Comparison of ENCODE assay signal across 18 cellular contexts in genomic region chrX:48459483-48459882, GRCh38. TPM values are rescaled to one million over a fixed set of nuclear protein-coding genes. Genes with fewer than 3 reads are reported as not detected.
A peak's percentile ranks its signal among the peaks of the same experiment; 100 is the strongest.
DNase-seq lines count a peak whose midpoint lies in the region; ATAC-seq and TF ChIP-seq lines count a peak whose summit lies in the region.
"Had no signal": no experiment of that assay in that cellular context is flagged by ENCODE, and none has a peak within 500 bp of the region (broad histone marks: within the 10 kb centered on the region; RNA-seq: fewer than 3 reads in every experiment).

No MANE protein-coding gene starts in this region.

- no peaks in the 10 kb centered on the region for H3K9me3 Mint-ChIP-seq in activated CD8-positive, alpha-beta T cell treated with anti-CD3 and anti-CD28 coated beads, Interleukin-2, amount 10 ng/mL, durations not matched to agents 7 days and 5 days (ENCODE audit: insufficient read depth)
- H3K9me3 Mint-ChIP-seq in activated CD8-positive, alpha-beta T cell treated with anti-CD3 and anti-CD28 coated beads for 36 hours: no peaks in the 10 kb centered on the region
- no peaks in the 10 kb centered on the region for H3K9me3 Mint-ChIP-seq in activated naive CD8-positive, alpha-beta T cell treated with anti-CD3 and anti-CD28 coated beads for 36 hours
- H3K9me3 Mint-ChIP-seq in activated naive CD8-positive, alpha-beta T cell treated with anti-CD3 and anti-CD28 coated beads, Interleukin-2, amount 50 U/mL, for 24 hours: no peaks in the 10 kb centered on the region
- H3K9me3 Mint-ChIP-seq: CD14-positive monocyte; CD8-positive, alpha-beta T cell; HFFc6 had no signal

- CTCF ChIA-PET in activated CD8-positive, alpha-beta T cell treated with anti-CD3 and anti-CD28 coated beads, Interleukin-2, amount 10 ng/mL, durations not matched to agents 7 days and 5 days (lab: Charles Lee): no interaction called here
- CTCF ChIA-PET in activated CD8-positive, alpha-beta T cell treated with anti-CD3 and anti-CD28 coated beads for 36 hours (lab: Charles Lee): no interaction called here

- POLR2A ChIA-PET in activated CD8-positive, alpha-beta T cell treated with anti-CD3 and anti-CD28 coated beads, Interleukin-2, amount 10 ng/mL, durations not matched to agents 7 days and 5 days (lab: Charles Lee): no interaction called here
- POLR2A ChIA-PET in activated CD8-positive, alpha-beta T cell treated with anti-CD3 and anti-CD28 coated beads for 36 hours (lab: Charles Lee): no interaction called here

- ATAC-seq in activated CD8-positive, alpha-beta T cell treated with anti-CD3 and anti-CD28 coated beads, Interleukin-2, amount 10 ng/mL, durations not matched to agents 7 days and 5 days: no peak
- no peak for ATAC-seq in activated CD8-positive, alpha-beta T cell treated with anti-CD3 and anti-CD28 coated beads for 36 hours
- ATAC-seq in activated naive CD8-positive, alpha-beta T cell treated with anti-CD3 and anti-CD28 coated beads, Interleukin-2, amount 50 U/mL, for 24 hours: no peak
- no peak for ATAC-seq in HG02870 (IDR thresholded peaks at IDR 0.05; ENCODE audit: unreplicated experiment)
- ATAC-seq: CD8-positive, alpha-beta T cell had no signal

- TF ChIP-seq CTCF in activated CD8-positive, alpha-beta T cell treated with anti-CD3 and anti-CD28 coated beads for 36 hours (IDR thresholded peaks at IDR 0.05): no peak

- intact Hi-C loops in activated CD8-positive, alpha-beta T cell treated with anti-CD3 and anti-CD28 coated beads for 36 hours (cut with micrococcal nuclease): no loop called here

- H3K4me3 Mint-ChIP-seq in activated CD8-positive, alpha-beta T cell treated with anti-CD3 and anti-CD28 coated beads, Interleukin-2, amount 10 ng/mL, durations not matched to agents 7 days and 5 days: no peak overlapping the region
- no peak overlapping the region for H3K4me3 Mint-ChIP-seq in activated CD8-positive, alpha-beta T cell treated with anti-CD3 and anti-CD28 coated beads for 36 hours
- no peak overlapping the region for H3K4me3 Mint-ChIP-seq in activated naive CD8-positive, alpha-beta T cell treated with anti-CD3 and anti-CD28 coated beads for 36 hours
- H3K4me3 Mint-ChIP-seq in activated naive CD8-positive, alpha-beta T cell treated with anti-CD3 and anti-CD28 coated beads, Interleukin-2, amount 50 U/mL, for 24 hours: no peak overlapping the region
- H3K4me3 Mint-ChIP-seq: CD14-positive monocyte; CD8-positive, alpha-beta T cell; HFFc6 had no signal

- no peaks in the 10 kb centered on the region for H3K27me3 Mint-ChIP-seq in activated CD8-positive, alpha-beta T cell treated with anti-CD3 and anti-CD28 coated beads, Interleukin-2, amount 10 ng/mL, durations not matched to agents 7 days and 5 days (ENCODE audit: low read depth)
- no peaks in the 10 kb centered on the region for H3K27me3 Mint-ChIP-seq in activated CD8-positive, alpha-beta T cell treated with anti-CD3 and anti-CD28 coated beads for 36 hours
- H3K27me3 Mint-ChIP-seq in activated naive CD8-positive, alpha-beta T cell treated with anti-CD3 and anti-CD28 coated beads for 36 hours: no peaks in the 10 kb centered on the region
- H3K27me3 Mint-ChIP-seq in activated naive CD8-positive, alpha-beta T cell treated with anti-CD3 and anti-CD28 coated beads, Interleukin-2, amount 50 U/mL, for 24 hours: no peaks in the 10 kb centered on the region

- DNase-seq in activated CD8-positive, alpha-beta T cell treated with anti-CD3 and anti-CD28 coated beads, Interleukin-2, amount 10 ng/mL, durations not matched to agents 7 days and 5 days: no peak
- DNase-seq in activated CD8-positive, alpha-beta T cell treated with anti-CD3 and anti-CD28 coated beads for 36 hours: no peak
- DNase-seq in activated naive CD8-positive, alpha-beta T cell treated with anti-CD3 and anti-CD28 coated beads for 36 hours: no peak
- DNase-seq in activated naive CD8-positive, alpha-beta T cell treated with anti-CD3 and anti-CD28 coated beads, Interleukin-2, amount 50 U/mL, for 24 hours: no peak
- DNase-seq in ecto neural progenitor cell (ENCODE audit: low spot score) (peak; percentile 16), mesenteric fat pad (ENCODE audit: low spot score) (peak; percentile 53), GF-D8 (lab: John Stamatoyannopoulos, UW) (no peak)
- DNase-seq: CD8-positive, alpha-beta T cell; COR-L47; DMS153; DMS79 treated with DMSO at 0.1 percent for 48 hours; EL; HCEC 1CT; HFFc6 had no signal

- H3K4me1 Mint-ChIP-seq in activated CD8-positive, alpha-beta T cell treated with anti-CD3 and anti-CD28 coated beads, Interleukin-2, amount 10 ng/mL, durations not matched to agents 7 days and 5 days (ENCODE audit: low read depth): peaks cover 15% of the 10 kb centered on the region
- H3K4me1 Mint-ChIP-seq in activated CD8-positive, alpha-beta T cell treated with anti-CD3 and anti-CD28 coated beads for 36 hours (ENCODE audit: low read depth): peaks cover 13% of the 10 kb centered on the region
- H3K4me1 Mint-ChIP-seq in activated naive CD8-positive, alpha-beta T cell treated with anti-CD3 and anti-CD28 coated beads for 36 hours: peaks cover 10% of the 10 kb centered on the region
- peaks cover 16% of the 10 kb centered on the region for H3K4me1 Mint-ChIP-seq in activated naive CD8-positive, alpha-beta T cell treated with anti-CD3 and anti-CD28 coated beads, Interleukin-2, amount 50 U/mL, for 24 hours
- H3K4me1 Mint-ChIP-seq: CD14-positive monocyte had no signal

- H3K36me3 Mint-ChIP-seq in activated CD8-positive, alpha-beta T cell treated with anti-CD3 and anti-CD28 coated beads, Interleukin-2, amount 10 ng/mL, durations not matched to agents 7 days and 5 days (ENCODE audit: low read depth): peaks cover 46% of the 10 kb centered on the region
- H3K36me3 Mint-ChIP-seq in activated CD8-positive, alpha-beta T cell treated with anti-CD3 and anti-CD28 coated beads for 36 hours (ENCODE audit: low read depth): peaks cover 44% of the 10 kb centered on the region
- peaks cover 37% of the 10 kb centered on the region for H3K36me3 Mint-ChIP-seq in activated naive CD8-positive, alpha-beta T cell treated with anti-CD3 and anti-CD28 coated beads for 36 hours
- peaks cover 34% of the 10 kb centered on the region for H3K36me3 Mint-ChIP-seq in activated naive CD8-positive, alpha-beta T cell treated with anti-CD3 and anti-CD28 coated beads, Interleukin-2, amount 50 U/mL, for 24 hours (ENCODE audit: low read depth)

- H3K27ac Mint-ChIP-seq in activated CD8-positive, alpha-beta T cell treated with anti-CD3 and anti-CD28 coated beads, Interleukin-2, amount 10 ng/mL, durations not matched to agents 7 days and 5 days: peak overlapping the region; percentile 43
- H3K27ac Mint-ChIP-seq in activated CD8-positive, alpha-beta T cell treated with anti-CD3 and anti-CD28 coated beads for 36 hours: no peak overlapping the region
- H3K27ac Mint-ChIP-seq in activated naive CD8-positive, alpha-beta T cell treated with anti-CD3 and anti-CD28 coated beads for 36 hours: peak overlapping the region; percentile 34
- H3K27ac Mint-ChIP-seq in activated naive CD8-positive, alpha-beta T cell treated with anti-CD3 and anti-CD28 coated beads, Interleukin-2, amount 50 U/mL, for 24 hours: no peak overlapping the region
- H3K27ac Mint-ChIP-seq: HFFc6 had no signal

RNA-seq across cellular contexts. Expression of gene SLC38A5, which starts 10.6 kb away (rescaled TPM):
- 10 to 100 TPM; 86.0 to 88.0 TPM for total RNA-seq in activated CD8-positive, alpha-beta T cell treated with anti-CD3 and anti-CD28 coated beads, Interleukin-2, amount 10 ng/mL, durations not matched to agents 7 days and 5 days
- 10 to 100 TPM; 82.1 to 92.6 TPM for total RNA-seq in activated CD8-positive, alpha-beta T cell treated with anti-CD3 and anti-CD28 coated beads for 36 hours
- 100 to 1,000 TPM; 146 to 156 TPM for total RNA-seq in activated naive CD8-positive, alpha-beta T cell treated with anti-CD3 and anti-CD28 coated beads for 36 hours
- total RNA-seq in mesenteric fat pad: 4.4 TPM

RNA-seq across cellular contexts. Expression of gene FTSJ1, which starts 16.5 kb away (rescaled TPM):
- total RNA-seq in activated CD8-positive, alpha-beta T cell treated with anti-CD3 and anti-CD28 coated beads, Interleukin-2, amount 10 ng/mL, durations not matched to agents 7 days and 5 days: 10 to 100 TPM; 64.9 to 72.0 TPM
- 10 to 100 TPM; 73.3 to 82.9 TPM for total RNA-seq in activated CD8-positive, alpha-beta T cell treated with anti-CD3 and anti-CD28 coated beads for 36 hours
- 10 to 100 TPM; 98.7 to 98.8 TPM for total RNA-seq in activated naive CD8-positive, alpha-beta T cell treated with anti-CD3 and anti-CD28 coated beads for 36 hours
- total RNA-seq in mesenteric fat pad: 40.4 TPM

RNA-seq across cellular contexts. Expression of gene SSX4B, which starts 47.7 kb away (rescaled TPM):
- not detected for total RNA-seq in activated CD8-positive, alpha-beta T cell treated with anti-CD3 and anti-CD28 coated beads, Interleukin-2, amount 10 ng/mL, durations not matched to agents 7 days and 5 days
- total RNA-seq in activated CD8-positive, alpha-beta T cell treated with anti-CD3 and anti-CD28 coated beads for 36 hours: not detected
- total RNA-seq in activated naive CD8-positive, alpha-beta T cell treated with anti-CD3 and anti-CD28 coated beads for 36 hours: not detected
- total RNA-seq in mesenteric fat pad: not detected
- total RNA-seq: A673; CD8-positive, alpha-beta T cell; H4; HFFc6 had no signal

RNA-seq across cellular contexts. Expression of gene PORCN, which starts 49.3 kb away (rescaled TPM):
- total RNA-seq in activated CD8-positive, alpha-beta T cell treated with anti-CD3 and anti-CD28 coated beads, Interleukin-2, amount 10 ng/mL, durations not matched to agents 7 days and 5 days: 10 to 100 TPM; 19.4 to 22.7 TPM
- 10 to 100 TPM; 13.9 to 16.9 TPM for total RNA-seq in activated CD8-positive, alpha-beta T cell treated with anti-CD3 and anti-CD28 coated beads for 36 hours
- total RNA-seq in activated naive CD8-positive, alpha-beta T cell treated with anti-CD3 and anti-CD28 coated beads for 36 hours: 10 to 100 TPM; 11.0 to 11.9 TPM
- 7.8 TPM for total RNA-seq in mesenteric fat pad

Comparison
In these comparisons a context has a peak if more than half of its experiments do, and no peak if none do; other contexts are left out.
1. H3K27ac Mint-ChIP-seq: peak in activated CD8-positive, alpha-beta T cell treated with anti-CD3 and anti-CD28 coated beads, Interleukin-2, amount 10 ng/mL, durations not matched to agents 7 days and 5 days (single experiment) and activated naive CD8-positive, alpha-beta T cell treated with anti-CD3 and anti-CD28 coated beads for 36 hours (single experiment); none in activated CD8-positive, alpha-beta T cell treated with anti-CD3 and anti-CD28 coated beads for 36 hours (single experiment) and activated naive CD8-positive, alpha-beta T cell treated with anti-CD3 and anti-CD28 coated beads, Interleukin-2, amount 50 U/mL, for 24 hours (single experiment).
2. DNase-seq: peak in ecto neural progenitor cell (single experiment) and mesenteric fat pad (single experiment); none in activated CD8-positive, alpha-beta T cell treated with anti-CD3 and anti-CD28 coated beads, Interleukin-2, amount 10 ng/mL, durations not matched to agents 7 days and 5 days (single experiment), activated CD8-positive, alpha-beta T cell treated with anti-CD3 and anti-CD28 coated beads for 36 hours (single experiment), activated naive CD8-positive, alpha-beta T cell treated with anti-CD3 and anti-CD28 coated beads for 36 hours (single experiment), activated naive CD8-positive, alpha-beta T cell treated with anti-CD3 and anti-CD28 coated beads, Interleukin-2, amount 50 U/mL, for 24 hours (single experiment) and GF-D8 (single experiment).
3. RNA of gene SLC38A5, which starts 10.6 kb away (total RNA-seq): 146 to 156 TPM in activated naive CD8-positive, alpha-beta T cell treated with anti-CD3 and anti-CD28 coated beads for 36 hours, 82.1 to 92.6 TPM in activated CD8-positive, alpha-beta T cell treated with anti-CD3 and anti-CD28 coated beads for 36 hours and 86.0 to 88.0 TPM in activated CD8-positive, alpha-beta T cell treated with anti-CD3 and anti-CD28 coated beads, Interleukin-2, amount 10 ng/mL, durations not matched to agents 7 days and 5 days; 4.4 TPM in mesenteric fat pad (single experiment); every median in the first group is over 10 times any median in the second.